Comparison of ENCODE assay signal across 1 cellular context in the genomic region with DNA sequence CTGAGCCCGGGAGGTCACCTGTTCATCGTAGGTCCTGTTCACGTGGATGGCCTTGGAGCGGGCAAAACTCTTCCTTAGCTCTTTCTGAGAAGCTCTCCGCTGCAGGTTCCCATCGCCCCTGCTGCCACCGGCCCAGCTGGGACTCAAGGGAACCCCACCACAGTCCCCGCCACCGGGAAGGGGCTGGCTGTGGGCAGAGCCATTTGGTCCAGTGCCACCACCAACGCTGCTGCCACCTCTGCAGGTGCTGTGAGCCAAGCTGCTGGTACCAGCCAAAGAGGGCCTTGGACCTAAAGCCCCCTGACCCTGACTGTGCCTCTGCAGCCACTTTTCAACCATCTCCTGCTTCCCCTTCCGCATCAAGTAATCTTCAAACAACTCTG.
TF ChIP-seq lines count a peak whose summit lies in the region.

No MANE protein-coding gene starts in this region.

TF ChIP-seq in K562, 482 proteins besides CTCF, POLR2A, EP300 and RAD21:
- TF ChIP-seq DIDO1 (tag; IDR thresholded peaks at IDR 0.05; ENCODE audit: low read depth) (no peak), HDAC1 (IDR thresholded peaks at IDR 0.05) (no peak), UBTF (IDR thresholded peaks at IDR 0.05; ENCODE audit: borderline replicate concordance in 1 of 2, low read depth in 2 of 2, low read length in 2 of 2) (no peak), CLOCK (CRISPR knock-in tag; IDR thresholded peaks at IDR 0.05; ENCODE audit: borderline replicate concordance) (no peak), HMGXB4 (CRISPR knock-in tag; IDR thresholded peaks at IDR 0.05) (no peak), HMBOX1 (IDR thresholded peaks at IDR 0.05) (no peak)
